In the genomic region with DNA sequence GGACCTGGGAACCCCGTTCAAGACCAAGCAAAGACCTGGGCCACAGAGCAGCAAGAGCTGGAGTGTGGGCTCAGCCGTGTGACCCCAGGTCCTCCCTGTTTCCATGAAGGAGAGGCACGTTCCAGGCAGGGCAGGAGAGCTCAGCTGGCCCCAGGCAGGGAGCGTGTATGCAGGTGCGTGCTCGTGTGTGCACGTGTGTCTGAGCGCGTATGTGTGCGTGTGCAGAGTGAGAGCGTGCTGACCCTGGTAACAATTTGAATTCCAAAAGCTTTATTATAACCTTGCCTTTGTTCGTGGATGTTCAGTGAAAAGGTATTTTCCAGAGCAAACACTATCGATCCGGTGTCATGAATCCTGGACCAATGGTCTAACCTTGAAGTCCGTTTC, we compare ENCODE assay signal across 24 cellular contexts. TPM values are rescaled to one million over a fixed set of nuclear protein-coding genes. Genes with fewer than 3 reads are reported as not detected.
"Had no signal": no experiment of that assay in that cellular context is flagged by ENCODE, and none has a peak within 500 bp of the region (broad histone marks: within the 10 kb centered on the region; RNA-seq: fewer than 3 reads in every experiment).

No MANE protein-coding gene starts in this region.

- H3K9ac ChIP-seq: SK-N-SH had no signal

- H3K27me3 ChIP-seq: MG63 had no signal

- DNase-seq: Karpas-422, KG1, MG63, NCI-H1092, NCI-H1105 treated with DMSO at 0.1 percent for 48 hours, NCI-H1436, NCI-H187, NCI-H2029, NCI-H2081 treated with DMSO at 0.1 percent for 48 hours, NCI-H2171, NCI-H226, NCI-H446, NCI-H510A, NCI-H524 treated with DMSO at 0.1 percent for 48 hours, NCI-H69, NCI-H774, RPMI8226, SHP77, SK-N-SH, SW 1271 had no signal

- H3K9me3 ChIP-seq: MG63, SK-N-SH had no signal

- H3K36me3 ChIP-seq: MG63 had no signal

- FAIRE-seq: HTR-8/SVneo, RCC 7860 had no signal

- H3K27ac ChIP-seq: HL-60 had no signal

- H3K4me2 ChIP-seq: SK-N-SH had no signal

- H3K4me3 ChIP-seq: MG63 had no signal

RNA-seq across cellular contexts. Expression of a gene that starts 54.6 kb away (rescaled TPM):
- total RNA-seq: SK-MEL-5 had no signal
- polyA plus RNA-seq: SK-N-SH had no signal
